9 cellular contexts compared by ENCODE assay signal in the genomic region with DNA sequence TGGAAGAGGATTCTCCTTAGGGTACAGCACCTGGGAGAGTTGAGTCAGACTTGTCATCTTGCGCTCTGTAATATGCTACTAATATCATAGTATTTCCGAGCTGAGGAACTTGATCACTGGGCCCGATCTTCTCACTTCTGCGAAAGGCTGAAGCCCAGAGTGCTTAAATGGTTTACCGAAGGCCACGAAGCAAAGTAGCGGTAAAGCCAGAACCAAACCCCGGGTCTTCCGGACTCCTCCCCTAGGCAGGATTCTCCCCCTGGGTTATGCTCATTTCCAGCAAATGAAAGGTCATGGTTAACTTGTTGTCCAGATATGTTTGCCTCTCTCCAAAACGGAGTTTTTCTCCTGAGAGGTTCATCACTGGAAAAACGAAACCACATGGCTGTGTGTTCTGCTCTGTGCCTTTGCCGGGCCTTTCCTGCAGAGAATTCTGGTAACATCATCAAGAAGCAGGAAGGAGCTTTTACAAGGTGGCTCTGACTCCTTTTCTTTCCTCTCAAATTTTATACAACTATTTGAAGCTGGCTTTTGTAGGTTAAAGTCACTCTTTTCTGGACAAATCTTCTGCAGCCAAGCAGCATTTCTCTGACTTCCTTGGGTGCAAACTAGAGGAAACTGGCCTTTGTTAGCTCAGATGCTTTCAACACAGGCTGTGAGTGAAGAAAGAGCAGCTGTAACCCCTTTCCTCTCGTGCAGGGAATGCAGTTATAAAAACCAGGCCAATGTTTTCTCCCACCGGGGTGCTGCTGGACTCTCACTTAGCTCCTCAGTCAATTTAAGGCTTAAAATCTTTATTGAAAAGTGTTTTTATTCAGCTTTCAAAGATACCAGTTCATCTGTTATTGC. TPM values are rescaled to one million over a fixed set of nuclear protein-coding genes. Genes with fewer than 3 reads are reported as not detected.
DNase-seq lines count a peak whose midpoint lies in the region; ATAC-seq, FAIRE-seq and TF ChIP-seq lines count a peak whose summit lies in the region.
"Had no signal": no experiment of that assay in that cellular context is flagged by ENCODE, and none has a peak within 500 bp of the region (broad histone marks: within the 10 kb centered on the region; RNA-seq: fewer than 3 reads in every experiment).

No MANE protein-coding gene starts in this region.

- H3K9me3 ChIP-seq in astrocyte (ENCODE audit: insufficient read depth, low read depth, low read length) (no peaks in the 10 kb centered on the region), lower lobe of right lung (no peaks in the 10 kb centered on the region), thyroid gland (no peaks in the 10 kb centered on the region)

- no peak overlapping the region for H3K4me3 Mint-ChIP-seq in astrocyte (ENCODE audit: unreplicated experiment)

- H3K36me3 ChIP-seq in astrocyte (ENCODE audit: insufficient read depth, low read length): peaks cover 4% of the 10 kb centered on the region
- no peaks in the 10 kb centered on the region for H3K36me3 ChIP-seq in lower lobe of right lung
- H3K36me3 ChIP-seq in thyroid gland: no peaks in the 10 kb centered on the region

- H3K27ac Mint-ChIP-seq in astrocyte (ENCODE audit: unreplicated experiment): peak overlapping the region; percentile 58

- H3K27ac ChIP-seq in astrocyte (ENCODE audit: low read depth, low read length): peak overlapping the region; percentile 1
- H3K27ac ChIP-seq in lower lobe of right lung: peak overlapping the region; percentile 68
- H3K27ac ChIP-seq in thyroid gland: peak overlapping the region in 2 of 3 donors; percentile 27 to 59

- H3K9ac ChIP-seq in astrocyte (ENCODE audit: low read length): peak overlapping the region; percentile 60

- peaks cover 38% of the 10 kb centered on the region for H4K20me1 ChIP-seq in astrocyte (ENCODE audit: insufficient read depth, low read length)

- H3K27me3 Mint-ChIP-seq in astrocyte (ENCODE audit: low read depth, unreplicated experiment): no peaks in the 10 kb centered on the region

- peaks cover 21% of the 10 kb centered on the region for H3K4me1 ChIP-seq in astrocyte (ENCODE audit: insufficient read depth, low read length)
- peaks cover 12% of the 10 kb centered on the region for H3K4me1 ChIP-seq in lower lobe of right lung
- H3K4me1 ChIP-seq in thyroid gland: peaks cover 2 to 14% of the 10 kb centered on the region in 2 donors

- no peak for DNase-seq in activated CD4-positive, CD25-positive, alpha-beta regulatory T cell (lab: John Stamatoyannopoulos, UW)
- no peak for DNase-seq in astrocyte (ENCODE audit: low read depth)
- no peak for DNase-seq in lower lobe of right lung
- no peak for DNase-seq in thyroid gland
- no peak for DNase-seq in GM19239 (ENCODE audit: insufficient read length, low spot score)
- DNase-seq in NCI-H2171 (lab: John Stamatoyannopoulos, UW): no peak
- DNase-seq: stimulated activated CD4-positive, alpha-beta T cell treated with anti-CD3 and anti-CD28 coated beads, Interleukin-2, amount 100 ng/mL, for 24 hours had no signal

- peaks cover 2% of the 10 kb centered on the region for H3K9me3 Mint-ChIP-seq in astrocyte (ENCODE audit: unreplicated experiment)

- H3K4me3 ChIP-seq in astrocyte (ENCODE audit: insufficient read depth, low read depth, low read length): no peak overlapping the region
- H3K4me3 ChIP-seq in lower lobe of right lung: peak overlapping the region; percentile 6
- no peak overlapping the region for H3K4me3 ChIP-seq in thyroid gland (replicated peaks in 1 of 3)

- TF ChIP-seq POLR2A in thyroid gland (IDR thresholded peaks at IDR 0.05): no peak

- peaks cover 28% of the 10 kb centered on the region for H3K4me1 Mint-ChIP-seq in astrocyte (ENCODE audit: low read depth, unreplicated experiment)

- peaks cover 80% of the 10 kb centered on the region for H3K79me2 ChIP-seq in astrocyte (ENCODE audit: insufficient read depth, low read length)

- H3K36me3 Mint-ChIP-seq in astrocyte (ENCODE audit: low read depth, unreplicated experiment): peaks cover 6% of the 10 kb centered on the region

- 58 to 74% methylated on average over 14 of the region's 14 CpGs for WGBS in thyroid gland, 2 donors

- ATAC-seq in activated CD4-positive, CD25-positive, alpha-beta regulatory T cell treated with anti-CD3 and anti-CD28 coated beads, Interleukin-2, amount 50 U/mL, for 24 hours: peak; percentile 18 to 33
- ATAC-seq in lower lobe of right lung (peak; percentile 48 to 58), GM19328 (IDR thresholded peaks at IDR 0.05; ENCODE audit: unreplicated experiment) (no peak)

- TF ChIP-seq CTCF in astrocyte (IDR thresholded peaks at IDR 0.05; ENCODE audit: insufficient read depth, low read depth, low read length) (no peak), lower lobe of right lung (IDR thresholded peaks at IDR 0.05) (no peak), thyroid gland (IDR thresholded peaks at IDR 0.05) (no peak)

- H3K4me2 ChIP-seq in astrocyte (ENCODE audit: low read length): peak overlapping the region; percentile 68

- no peak for FAIRE-seq in astrocyte (lab: Jason Lieb, UNC)
- no peak for FAIRE-seq in GM19239 (lab: Jason Lieb, UNC)

- H3K27me3 ChIP-seq in astrocyte (ENCODE audit: insufficient read depth, low read length): no peaks in the 10 kb centered on the region
- H3K27me3 ChIP-seq in lower lobe of right lung (ENCODE audit: low read depth): no peaks in the 10 kb centered on the region
- H3K27me3 ChIP-seq in thyroid gland: no peaks in the 10 kb centered on the region

- intact Hi-C loops in lower lobe of right lung (cut with DNase I): no loop called here
- intact Hi-C loops in thyroid gland (cut with DNase I): no loop called here

- H2AFZ ChIP-seq in astrocyte (ENCODE audit: low read depth, low read length): no peak overlapping the region

RNA-seq across cellular contexts. Expression of a gene that starts 35.5 kb away (rescaled TPM):
- total RNA-seq in astrocyte (62.1 and 64.0 TPM in 2 replicates), lower lobe of right lung (64.7 TPM), thyroid gland (10 to 100 TPM in 2 of 4 donors, 1 to 10 TPM in 2; 4.3 to 16.6 (median 9.1) TPM)

Comparison
In these comparisons a context has a peak if more than half of its experiments do, and no peak if none do; other contexts are left out.
1. H3K27ac ChIP-seq: peak in every context shown above with its lines; median percentile 68 in lower lobe of right lung; 43 in thyroid gland; 1 in astrocyte.